Comparison of ENCODE assay signal across 8 cellular contexts in genomic region chr17:3669085-3669347, GRCh38. TPM values are rescaled to one million over a fixed set of nuclear protein-coding genes. Genes with fewer than 3 reads are reported as not detected.
A peak's percentile ranks its signal among the peaks of the same experiment; 100 is the strongest.
DNase-seq lines count a peak whose midpoint lies in the region; ATAC-seq and TF ChIP-seq lines count a peak whose summit lies in the region.

No MANE protein-coding gene starts in this region.

- H3K27me3 ChIP-seq in OCI-LY1 (ENCODE audit: insufficient read depth, low read length) (no peaks in the 10 kb centered on the region), esophagus (ENCODE audit: control insufficient read depth in 1 of 2, insufficient read depth in 2 of 2, low read length in 2 of 2) (no peaks in the 10 kb centered on the region), gastrocnemius medialis (no peaks in the 10 kb centered on the region)

- no peak for TF ChIP-seq POLR2A in gastrocnemius medialis (IDR thresholded peaks at IDR 0.05)

- 1% methylated on average over 32 of the region's 32 CpGs for WGBS in esophagus, 2 donors

- no peaks in the 10 kb centered on the region for H3F3A ChIP-seq in OCI-LY1 (ENCODE audit: insufficient read depth, low read length)

- peak overlapping the region; percentile 68 for H3K4me2 ChIP-seq in OCI-LY1 (ENCODE audit: low read length)

- H3K36me3 ChIP-seq in OCI-LY1 (ENCODE audit: insufficient read depth, low read length): no peaks in the 10 kb centered on the region; the same call in 1 of the 2 replicates
- peaks cover 3 to 12% of the 10 kb centered on the region in 2 donors for H3K36me3 ChIP-seq in esophagus (ENCODE audit: control insufficient read depth in 2 of 2, insufficient read depth in 2 of 2, low read length in 1 of 2)
- H3K36me3 ChIP-seq in gastrocnemius medialis: peaks cover 0 to 9% of the 10 kb centered on the region in 2 donors

- peak overlapping the region; percentile 86 for H3K9ac ChIP-seq in OCI-LY1 (ENCODE audit: low read length)

- ATAC-seq in GM19438 (IDR thresholded peaks at IDR 0.05; ENCODE audit: low read depth, unreplicated experiment) (peak; percentile 6), gastrocnemius medialis (peak in 1 of 2 donors; percentile 4), HG03565 (IDR thresholded peaks at IDR 0.05; ENCODE audit: unreplicated experiment) (no peak)

- DNase-seq in gastrocnemius medialis: no peak
- DNase-seq in stimulated activated CD4-positive, alpha-beta T cell treated with anti-CD3 and anti-CD28 coated beads, Interleukin-12 subunit alpha, Interleukin-12 subunit beta, amount 100 ng/mL, for 4 hours: no peak
- no peak for DNase-seq in dermis blood vessel endothelial cell
- DNase-seq in GM19240 (ENCODE audit: insufficient read length, low spot score): no peak

- H3K9me3 ChIP-seq in OCI-LY1 (ENCODE audit: low read length): no peaks in the 10 kb centered on the region
- H3K9me3 ChIP-seq in esophagus (ENCODE audit: control insufficient read depth in 2 of 2, insufficient read depth in 1 of 2, low read depth in 1 of 2, low read length in 1 of 2): no peaks in the 10 kb centered on the region
- no peaks in the 10 kb centered on the region for H3K9me3 ChIP-seq in gastrocnemius medialis

- H3K4me3 ChIP-seq in OCI-LY1 (ENCODE audit: low read depth, low read length, poor library complexity, severe bottlenecking): peak overlapping the region; percentile 84
- peak overlapping the region; percentile 77 to 88 for H3K4me3 ChIP-seq in esophagus (ENCODE audit: low read depth in 1 of 2, low read length in 2 of 2)
- H3K4me3 ChIP-seq in gastrocnemius medialis: peak overlapping the region; percentile 80 to 100 (median 95)

- H4K20me1 ChIP-seq in OCI-LY1 (ENCODE audit: insufficient read depth, low read length): no peaks in the 10 kb centered on the region

- H3K4me1 ChIP-seq in OCI-LY1 (ENCODE audit: insufficient read depth, low read length, severe bottlenecking): peaks cover 22% of the 10 kb centered on the region
- peaks cover 3% of the 10 kb centered on the region in 2 donors for H3K4me1 ChIP-seq in esophagus (ENCODE audit: control insufficient read depth in 2 of 2, insufficient read depth in 2 of 2, low read length in 1 of 2)
- H3K4me1 ChIP-seq in gastrocnemius medialis: peaks cover 36 to 37% of the 10 kb centered on the region in 2 donors

- H2AFZ ChIP-seq in OCI-LY1 (ENCODE audit: low read length): no peak overlapping the region

- no peak for TF ChIP-seq CTCF in OCI-LY1 (IDR thresholded peaks at IDR 0.05; ENCODE audit: low read length)
- TF ChIP-seq CTCF in gastrocnemius medialis (IDR thresholded peaks at IDR 0.05 in 4 of 5, conservative IDR thresholded peaks at IDR 0.05 in 1 of 5): peak in 1 of 5 experiments; percentile 7

- H3K79me2 ChIP-seq in OCI-LY1 (ENCODE audit: insufficient read depth, low read length): 0 out of 2 replicates have a peak, but pooled peaks cover 7% of the 10 kb centered on the region

- in situ Hi-C loops in gastrocnemius medialis (cut with MboI; ENCODE audit: low sequenced_read_pairs in 4 of 4): no loop called here

- no peaks in the 10 kb centered on the region for H3K9me2 ChIP-seq in OCI-LY1 (ENCODE audit: low read depth, low read length)

- H3K27ac ChIP-seq in OCI-LY1 (ENCODE audit: low read depth, low read length, poor library complexity, severe bottlenecking): peak overlapping the region; percentile 24
- peak overlapping the region; percentile 82 to 94 for H3K27ac ChIP-seq in esophagus (ENCODE audit: low read depth in 2 of 2, low read length in 1 of 2)
- peak overlapping the region; percentile 93 to 97 (median 96) for H3K27ac ChIP-seq in gastrocnemius medialis

- intact Hi-C loops in gastrocnemius medialis (cut with DNase I; ENCODE audit: low total_unique reads): loop anchor here (10.0 kb wide), 1 partner anchor 134 kb away; no protein-coding TSS in a partner anchor

RNA-seq across cellular contexts. Expression of gene EMC6, which starts 0.4 kb away (rescaled TPM):
- 10 to 100 TPM; 50.6 to 73.3 TPM for polyA plus RNA-seq in esophagus
- total RNA-seq in gastrocnemius medialis (10 to 100 TPM; 40.6 to 73.8 (median 54.5) TPM), dermis blood vessel endothelial cell (11.4 and 14.6 TPM in 2 replicates)

RNA-seq across cellular contexts. Expression of gene TAX1BP3, which starts 0.6 kb away (rescaled TPM):
- polyA plus RNA-seq in esophagus: 100 to 1,000 TPM; 158 to 248 TPM
- 10 to 100 TPM; 24.1 to 45.1 (median 33.8) TPM for total RNA-seq in gastrocnemius medialis
- total RNA-seq in dermis blood vessel endothelial cell: 224 and 238 TPM in 2 replicates

RNA-seq across cellular contexts. Expression of gene P2RX5, which starts 26.9 kb away (rescaled TPM):
- 1 to 10 TPM in 1 of 2 donors, under 1 TPM in 1; 0.36 to 1.8 TPM for polyA plus RNA-seq in esophagus
- 10 to 100 TPM; 12.3 to 52.9 (median 30.2) TPM for total RNA-seq in gastrocnemius medialis
- total RNA-seq in dermis blood vessel endothelial cell: 0.23 and 0.51 TPM in 2 replicates

RNA-seq across cellular contexts. Expression of gene CTNS, which starts 32.5 kb away (rescaled TPM):
- polyA plus RNA-seq in esophagus: 1 to 10 TPM; 3.6 to 4.1 TPM
- 100 to 1,000 TPM in 1 of 4 donors, 10 to 100 TPM in 3; 15.0 to 141 (median 60.2) TPM for total RNA-seq in gastrocnemius medialis
- 28.2 and 37.8 TPM in 2 replicates for total RNA-seq in dermis blood vessel endothelial cell

RNA-seq across cellular contexts. Expression of gene SHPK, which starts 33.0 kb away (rescaled TPM):
- 1 to 10 TPM; 7.2 to 8.5 TPM for polyA plus RNA-seq in esophagus
- 1 to 10 TPM; 4.1 to 4.7 (median 4.4) TPM for total RNA-seq in gastrocnemius medialis
- total RNA-seq in dermis blood vessel endothelial cell: 21.8 and 29.0 TPM in 2 replicates

Comparison
In these comparisons a context has a peak if more than half of its experiments do, and no peak if none do; other contexts are left out.
1. H3K27ac ChIP-seq: peak in every context shown above with its lines; median percentile 96 in gastrocnemius medialis; 88 in esophagus; 24 in OCI-LY1.